In the genomic region with DNA sequence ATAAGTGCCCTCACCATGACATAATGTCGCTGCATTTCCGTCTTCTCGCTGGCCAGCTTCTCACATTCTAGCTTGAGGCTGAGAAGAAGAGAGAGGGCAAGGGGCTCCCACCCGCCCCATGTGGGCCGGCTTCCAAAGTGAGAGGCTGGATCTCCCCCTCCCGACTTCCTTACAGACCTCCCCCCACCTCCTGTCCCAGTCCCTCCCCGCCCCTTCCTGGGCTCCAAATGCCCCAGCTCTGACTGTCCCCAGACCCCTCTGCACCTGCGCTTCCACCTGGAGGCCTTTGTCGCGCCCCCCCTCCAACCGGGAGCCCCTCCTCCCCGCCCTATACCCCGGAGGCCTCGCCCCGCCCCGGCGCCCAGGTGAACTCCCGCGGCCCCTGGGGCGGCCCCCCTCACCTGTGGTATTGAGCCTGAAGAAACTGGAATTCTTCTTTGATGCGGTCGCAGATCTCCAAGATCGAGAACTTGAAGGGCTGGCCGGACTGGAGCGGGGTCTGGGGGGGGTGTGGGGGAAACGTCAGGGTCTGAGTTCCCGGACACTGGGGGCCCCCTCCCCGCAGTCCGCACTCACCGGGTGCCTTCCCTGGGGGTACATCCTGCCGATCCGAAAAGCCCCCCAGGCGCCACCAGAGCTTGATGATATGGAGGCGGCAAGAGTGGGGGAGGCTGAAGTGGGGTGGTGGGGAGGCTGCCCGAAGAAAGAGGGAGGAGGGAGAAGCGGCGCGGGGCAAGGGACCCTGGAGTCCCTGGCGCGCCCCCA, we compare ENCODE assay signal across 9 cellular contexts. TPM values are rescaled to one million over a fixed set of nuclear protein-coding genes. Genes with fewer than 3 reads are reported as not detected.
DNase-seq lines count a peak whose midpoint lies in the region; ATAC-seq, FAIRE-seq and TF ChIP-seq lines count a peak whose summit lies in the region.
"Had no signal": no experiment of that assay in that cellular context is flagged by ENCODE, and none has a peak within 500 bp of the region (broad histone marks: within the 10 kb centered on the region; RNA-seq: fewer than 3 reads in every experiment).

No MANE protein-coding gene starts in this region.

- H3K79me2 ChIP-seq in K562 (ENCODE audit: control insufficient read depth, insufficient read depth, low read length) (no peaks in the 10 kb centered on the region), HepG2 (ENCODE audit: insufficient read depth, low read length) (no peaks in the 10 kb centered on the region)

- intact Hi-C loops in K562 (cut with micrococcal nuclease): no loop called here
- intact Hi-C loops in HepG2 (cut with micrococcal nuclease; ENCODE audit: unreplicated experiment): no loop called here

- CTCF ChIA-PET in activated CD4-positive, alpha-beta T cell treated with anti-CD3 and anti-CD28 coated beads, Interleukin-2, amount 10 ng/mL, durations not matched to agents 7 days and 5 days (lab: Charles Lee): no interaction called here
- CTCF ChIA-PET in K562 (lab: Yijun Ruan, JAX; ENCODE audit: low intra/inter-chr PET ratio) (interaction anchor here (0.5 to 0.6 kb wide), 2 partner anchors 48 to 299 kb away, joined by 3 to 4 read pairs; no protein-coding TSS in a partner anchor), HepG2 (lab: Yijun Ruan, JAX; ENCODE audit: low intra/inter-chr PET ratio, low total read pairs) (no interaction called here)

- H3K4me1 ChIP-seq in K562 (replicated peaks in 1 of 2; ENCODE audit: control insufficient read depth in 2 of 2, insufficient read depth in 2 of 2, low read length in 2 of 2): peaks cover 13 to 28% of the 10 kb centered on the region in 2 experiments
- peaks cover 52% of the 10 kb centered on the region for H3K4me1 ChIP-seq in HepG2 (ENCODE audit: insufficient read depth, low read length)

- TF ChIP-seq EP300 in K562 (IDR thresholded peaks at IDR 0.05; ENCODE audit: low read length): no peak
- no peak for TF ChIP-seq EP300 in HepG2 (IDR thresholded peaks at IDR 0.05; ENCODE audit: low read depth in 2 of 2, low read length in 2 of 2)
- no peak for TF ChIP-seq EP300 in HepG2 (CRISPR knock-in tag; IDR thresholded peaks at IDR 0.05; ENCODE audit: borderline replicate concordance)

- FAIRE-seq in K562 (lab: Jason Lieb, UNC): no peak
- no peak for FAIRE-seq in HepG2 (lab: Jason Lieb, UNC)
- no peak for FAIRE-seq in D721Med (lab: Jason Lieb, UNC)

- H3K27ac ChIP-seq in K562 (ENCODE audit: extremely low read depth, low read depth, low read length) (no peak overlapping the region), HepG2 (ENCODE audit: extremely low read length, insufficient read depth, low read length) (no peak overlapping the region)

- no peak for DNase-seq in activated CD4-positive, alpha-beta T cell treated with anti-CD3 and anti-CD28 coated beads, Interleukin-2, amount 10 ng/mL, durations not matched to agents 7 days and 5 days
- no peak for DNase-seq in activated CD4-positive, alpha-beta T cell treated with anti-CD3 and anti-CD28 coated beads for 1 hour
- DNase-seq in K562 (ENCODE audit: extremely low read depth in 1 of 4, low spot score in 3 of 4): peak in 1 of 4 experiments; percentile 43
- no peak for DNase-seq in HepG2 (ENCODE audit: low spot score)
- no peak for DNase-seq in type B pancreatic cell (ENCODE audit: extremely low spot score, unreplicated experiment)
- no peak for DNase-seq in D721Med (ENCODE audit: insufficient read length, low spot score)
- DNase-seq: NCI-H2081 had no signal

- no peak overlapping the region for H3K27ac Mint-ChIP-seq in activated CD4-positive, alpha-beta T cell treated with anti-CD3 and anti-CD28 coated beads, Interleukin-2, amount 10 ng/mL, durations not matched to agents 7 days and 5 days
- peak overlapping the region; percentile 56 for H3K27ac Mint-ChIP-seq in type B pancreatic cell

- in situ Hi-C loops in K562 (cut with MboI) (no loop called here), HepG2 (cut with HindIII; ENCODE audit: extremely low pct_ligation_motif_present, low pct_unique_long_range_greater_than_20kb) (no loop called here)

- no peaks in the 10 kb centered on the region for H3K27me3 ChIP-seq in K562 (ENCODE audit: control insufficient read depth in 2 of 2, insufficient read depth in 2 of 2, low read length in 2 of 2)
- H3K27me3 ChIP-seq in HepG2 (ENCODE audit: control insufficient read depth in 1 of 2, insufficient read depth in 2 of 2, low read length in 2 of 2): peaks cover 7 to 74% of the 10 kb centered on the region in 2 experiments; a peak in 4 of 5 replicates

- no peaks in the 10 kb centered on the region for H3K36me3 Mint-ChIP-seq in activated CD4-positive, alpha-beta T cell treated with anti-CD3 and anti-CD28 coated beads, Interleukin-2, amount 10 ng/mL, durations not matched to agents 7 days and 5 days (ENCODE audit: low read depth)
- peaks cover 3% of the 10 kb centered on the region for H3K36me3 Mint-ChIP-seq in type B pancreatic cell

- peak; percentile 15 for ATAC-seq in K562
- no peak for ATAC-seq in HepG2
- ATAC-seq in GM21619 (IDR thresholded peaks at IDR 0.05; ENCODE audit: unreplicated experiment): no peak
- ATAC-seq in GM18858 (IDR thresholded peaks at IDR 0.05; ENCODE audit: unreplicated experiment): no peak

- H3K9me1 ChIP-seq in K562 (ENCODE audit: control insufficient read depth, insufficient read depth, low read length): no peaks in the 10 kb centered on the region

- peaks cover 25% of the 10 kb centered on the region for H3K4me1 Mint-ChIP-seq in activated CD4-positive, alpha-beta T cell treated with anti-CD3 and anti-CD28 coated beads, Interleukin-2, amount 10 ng/mL, durations not matched to agents 7 days and 5 days
- H3K4me1 Mint-ChIP-seq in type B pancreatic cell (ENCODE audit: unreplicated experiment): peaks cover 10% of the 10 kb centered on the region

- peak overlapping the region; percentile 31 to 88; a peak in 3 of 4 replicates for H3K9ac ChIP-seq in K562 (ENCODE audit: insufficient read depth in 1 of 2, low read depth in 2 of 2, low read length in 2 of 2)
- no peak overlapping the region for H3K9ac ChIP-seq in HepG2 (ENCODE audit: insufficient read depth, low read depth, low read length)

- no peaks in the 10 kb centered on the region for H3K9me3 Mint-ChIP-seq in activated CD4-positive, alpha-beta T cell treated with anti-CD3 and anti-CD28 coated beads, Interleukin-2, amount 10 ng/mL, durations not matched to agents 7 days and 5 days
- no peaks in the 10 kb centered on the region for H3K9me3 Mint-ChIP-seq in type B pancreatic cell

- TF ChIP-seq CTCF in K562 (IDR thresholded peaks at IDR 0.05 in 2 of 3, conservative IDR thresholded peaks at IDR 0.05 in 1 of 3; ENCODE audit: insufficient read depth in 2 of 3, low read depth in 1 of 3, low read length in 3 of 3): no peak
- TF ChIP-seq CTCF in HepG2 (CRISPR knock-in tag; IDR thresholded peaks at IDR 0.05): no peak
- no peak for TF ChIP-seq CTCF in type B pancreatic cell (conservative IDR thresholded peaks at IDR 0.05)
- no peak for TF ChIP-seq CTCF in D721Med (IDR thresholded peaks at IDR 0.05; ENCODE audit: insufficient read depth, missing control alignments)

- H4K20me1 ChIP-seq in K562 (replicated peaks; ENCODE audit: control insufficient read depth, insufficient read depth, low read length) (no peaks in the 10 kb centered on the region), HepG2 (ENCODE audit: insufficient read depth, low read length) (no peaks in the 10 kb centered on the region)

- POLR2A ChIA-PET in activated CD4-positive, alpha-beta T cell treated with anti-CD3 and anti-CD28 coated beads, Interleukin-2, amount 10 ng/mL, durations not matched to agents 7 days and 5 days (lab: Charles Lee): no interaction called here
- POLR2A ChIA-PET in K562 (lab: Yijun Ruan, JAX): interaction anchor here (0.5 to 0.6 kb wide), 2 partner anchors 123 to 275 kb away, joined by 3 read pairs; no protein-coding TSS in a partner anchor
- POLR2A ChIA-PET in HepG2 (lab: Yijun Ruan, JAX): no interaction called here

- H3K9me3 ChIP-seq in K562 (replicated peaks; ENCODE audit: control insufficient read depth, insufficient read depth, low read depth, low read length): no peaks in the 10 kb centered on the region
- no peaks in the 10 kb centered on the region for H3K9me3 ChIP-seq in HepG2 (ENCODE audit: low read length)

- H2AFZ ChIP-seq in K562 (ENCODE audit: low read depth, low read length) (peak overlapping the region; percentile 81; the same call in 1 of the 2 replicates), HepG2 (ENCODE audit: low read length) (no peak overlapping the region)

- H3K4me3 ChIP-seq in K562 (peak overlapping the region; percentile 52), HepG2 (replicated peaks in 1 of 3; ENCODE audit: insufficient read depth in 1 of 3, low read depth in 2 of 3, low read length in 3 of 3) (peak overlapping the region; percentile 12 to 61 (median 37); a peak in 3 of 6 replicates)

- H3K4me3 Mint-ChIP-seq in activated CD4-positive, alpha-beta T cell treated with anti-CD3 and anti-CD28 coated beads, Interleukin-2, amount 10 ng/mL, durations not matched to agents 7 days and 5 days: peak overlapping the region; percentile 50
- H3K4me3 Mint-ChIP-seq in type B pancreatic cell: peak overlapping the region; percentile 79

- WGBS in K562 (ENCODE audit: insufficient coverage, low coverage, missing lambda C conversion rate): 5% methylated on average over 19 of the region's 40 CpGs
- 8% methylated on average over 21 of the region's 40 CpGs for WGBS in HepG2 (ENCODE audit: low lambda C conversion rate)

- BruUV-seq in K562 (replicated peaks; lab: Mats Ljungman, UMichigan): no TSS peak
- BruUV-seq in HepG2 (replicated peaks; lab: Mats Ljungman, UMichigan): no TSS peak

- TF ChIP-seq RAD21 in K562 (CRISPR knock-in tag; conservative IDR thresholded peaks at IDR 0.05 in 1 of 2, IDR thresholded peaks at IDR 0.05 in 1 of 2) (no peak), HepG2 (CRISPR knock-in tag; IDR thresholded peaks at IDR 0.05) (no peak)

- no peaks in the 10 kb centered on the region for H3K36me3 ChIP-seq in K562 (ENCODE audit: control insufficient read depth, insufficient read depth, low read length)
- no peaks in the 10 kb centered on the region for H3K36me3 ChIP-seq in HepG2 (replicated peaks in 1 of 2; ENCODE audit: control insufficient read depth in 1 of 2, insufficient read depth in 2 of 2, low read length in 2 of 2)

- peak overlapping the region; percentile 57 for H3K4me2 ChIP-seq in K562 (ENCODE audit: insufficient read depth, low read length)
- peak overlapping the region; percentile 57 for H3K4me2 ChIP-seq in HepG2 (ENCODE audit: low read depth, low read length)

- TF ChIP-seq POLR2A in K562 (conservative IDR thresholded peaks at IDR 0.05) (no peak), HepG2 (IDR thresholded peaks at IDR 0.05; ENCODE audit: insufficient read depth in 1 of 2, low read depth in 2 of 2, low read length in 2 of 2) (no peak)

- H3K27me3 Mint-ChIP-seq in activated CD4-positive, alpha-beta T cell treated with anti-CD3 and anti-CD28 coated beads, Interleukin-2, amount 10 ng/mL, durations not matched to agents 7 days and 5 days: peaks cover 55% of the 10 kb centered on the region
- peaks cover 45% of the 10 kb centered on the region for H3K27me3 Mint-ChIP-seq in type B pancreatic cell

RNA-seq across cellular contexts. Expression of a gene that starts 0.6 kb away (rescaled TPM):
- total RNA-seq in activated CD4-positive, alpha-beta T cell treated with anti-CD3 and anti-CD28 coated beads, Interleukin-2, amount 10 ng/mL, durations not matched to agents 7 days and 5 days: under 1 TPM; 0.99 to 1.00 TPM
- total RNA-seq in K562 (2011; cell fraction: chromatin; rRNA removed; ENCODE audit: low replicate concordance): 30.9 and 72.5 TPM in 2 replicates
- 30.0 and 48.0 TPM in 2 replicates for total RNA-seq in K562 (2011; cell fraction: nucleolus; rRNA removed)
- 19.1 and 21.2 TPM in 2 replicates for total RNA-seq in K562 (2011; cell fraction: nucleoplasm; rRNA removed)
- total RNA-seq in K562 (2014; rRNA removed): 5.5 and 6.4 TPM in 2 replicates
- total RNA-seq in K562 (2014; rRNA removed; fragmentation: Illumina TruSeq; extraction: Trizol): 2.4 and 2.7 TPM in 2 replicates
- 4.4 and 4.5 TPM in 2 replicates for total RNA-seq in K562 (2015; rRNA removed; fragmentation: Illumina TruSeq; extraction: Trizol)
- 13.1 and 15.2 TPM in 2 replicates for total RNA-seq in K562 (2021)
- 10.7 and 12.0 TPM in 2 replicates for polyA plus RNA-seq in K562 (2011; rRNA removed)
- 6.0 and 17.7 TPM in 2 replicates for polyA plus RNA-seq in K562 (2011; cell fraction: cytosol; rRNA removed)
- polyA plus RNA-seq in K562 (2011; cell fraction: nucleus; rRNA removed): 34.3 and 67.6 TPM in 2 replicates
- polyA plus RNA-seq in K562 (2012): 25.8 and 36.0 TPM in 2 replicates
- 6.2 and 8.8 TPM in 2 replicates for polyA plus RNA-seq in K562 (2014; fragmentation: Illumina TruSeq; extraction: Trizol)
- under 1 TPM; 0.35 to 0.53 TPM for polyA plus RNA-seq in K562 (2014; fragmentation: Nextera tagmentation; extraction: Ambion mirVana)
- 10.5 and 10.6 TPM in 2 replicates for polyA plus RNA-seq in K562 (2014; rRNA removed)
- 2.9 and 8.1 TPM in 2 replicates for polyA minus RNA-seq in K562 (2011; rRNA and poly(A)+ RNA removed)
- 10.4 and 11.6 TPM in 2 replicates for polyA minus RNA-seq in K562 (2011; cell fraction: cytosol; rRNA and poly(A)+ RNA removed)
- polyA minus RNA-seq in K562 (2011; cell fraction: nucleus; rRNA and poly(A)+ RNA removed): 6.6 and 9.0 TPM in 2 replicates
- total RNA-seq in HepG2 (2016; rRNA removed; fragmentation: Illumina TruSeq; extraction: Trizol): 0.07 TPM in 1 of 2 replicates, not detected in the other
- total RNA-seq in HepG2 (2016; cell fraction: cytosol; rRNA removed; fragmentation: Illumina TruSeq; extraction: Trizol; ENCODE audit: low read depth): not detected in 2 replicates
- total RNA-seq in HepG2 (2016; cell fraction: insoluble cytoplasmic fraction; rRNA removed; fragmentation: Illumina TruSeq; extraction: Trizol): not detected in 2 replicates
- total RNA-seq in HepG2 (2016; cell fraction: membrane; rRNA removed; fragmentation: Illumina TruSeq; extraction: Trizol): 0.14 and 0.15 TPM in 2 replicates
- total RNA-seq in HepG2 (2016; cell fraction: nucleus; rRNA removed; fragmentation: Illumina TruSeq; extraction: Trizol): not detected in 2 replicates
- 0.72 and 0.81 TPM in 2 replicates for polyA plus RNA-seq in HepG2 (2011; rRNA removed)
- polyA plus RNA-seq in HepG2 (2011; cell fraction: cytosol; rRNA removed): 0.21 and 0.25 TPM in 2 replicates
- 1.8 and 1.9 TPM in 2 replicates for polyA plus RNA-seq in HepG2 (2011; cell fraction: nucleus; rRNA removed)
- 0.67 and 0.75 TPM in 2 replicates for polyA plus RNA-seq in HepG2 (2012)
- polyA plus RNA-seq in HepG2 (2016; cell fraction: cytosol; fragmentation: Illumina TruSeq; extraction: Trizol; ENCODE audit: low read depth): 0.19 and 0.40 TPM in 2 replicates
- 0.13 TPM in 1 of 2 replicates, not detected in the other for polyA plus RNA-seq in HepG2 (2016; cell fraction: insoluble cytoplasmic fraction; fragmentation: Illumina TruSeq; extraction: Trizol; ENCODE audit: low read depth)
- 0.23 and 0.82 TPM in 2 replicates for polyA plus RNA-seq in HepG2 (2016; cell fraction: membrane; fragmentation: Illumina TruSeq; extraction: Trizol; ENCODE audit: low read depth)
- 0.56 TPM in 1 of 2 replicates, not detected in the other for polyA plus RNA-seq in HepG2 (2016; cell fraction: nucleus; fragmentation: Illumina TruSeq; extraction: Trizol; ENCODE audit: insufficient read depth, low read depth)
- polyA minus RNA-seq in HepG2 (2011; rRNA and poly(A)+ RNA removed; ENCODE audit: low replicate concordance): 1.3 and 12.9 TPM in 2 replicates
- 0.35 and 0.89 TPM in 2 replicates for polyA minus RNA-seq in HepG2 (2011; cell fraction: cytosol; rRNA and poly(A)+ RNA removed)
- 0.77 TPM in 1 of 2 replicates, not detected in the other for polyA minus RNA-seq in HepG2 (2011; cell fraction: nucleus; rRNA and poly(A)+ RNA removed)
- total RNA-seq in type B pancreatic cell (ENCODE audit: low replicate concordance): 37.7 and 52.8 TPM in 2 replicates

RNA-seq across cellular contexts. Expression of a gene that starts 33.8 kb away (rescaled TPM):
- 100 to 1,000 TPM; 837 to 960 TPM for total RNA-seq in activated CD4-positive, alpha-beta T cell treated with anti-CD3 and anti-CD28 coated beads, Interleukin-2, amount 10 ng/mL, durations not matched to agents 7 days and 5 days
- total RNA-seq in K562 (2011; cell fraction: chromatin; rRNA removed; ENCODE audit: low replicate concordance): 147 and 335 TPM in 2 replicates
- total RNA-seq in K562 (2011; cell fraction: nucleolus; rRNA removed): 259 and 282 TPM in 2 replicates
- 209 and 242 TPM in 2 replicates for total RNA-seq in K562 (2011; cell fraction: nucleoplasm; rRNA removed)
- 264 and 355 TPM in 2 replicates for total RNA-seq in K562 (2014; rRNA removed)
- 75.8 and 89.1 TPM in 2 replicates for total RNA-seq in K562 (2014; rRNA removed; fragmentation: Illumina TruSeq; extraction: Trizol)
- 172 and 178 TPM in 2 replicates for total RNA-seq in K562 (2015; rRNA removed; fragmentation: Illumina TruSeq; extraction: Trizol)
- total RNA-seq in K562 (2021): 347 and 360 TPM in 2 replicates
- polyA plus RNA-seq in K562 (2011; rRNA removed): 280 and 366 TPM in 2 replicates
- 357 and 770 TPM in 2 replicates for polyA plus RNA-seq in K562 (2011; cell fraction: cytosol; rRNA removed)
- 343 and 561 TPM in 2 replicates for polyA plus RNA-seq in K562 (2011; cell fraction: nucleus; rRNA removed)
- polyA plus RNA-seq in K562 (2012): 396 and 430 TPM in 2 replicates
- polyA plus RNA-seq in K562 (2014; fragmentation: Illumina TruSeq; extraction: Trizol): 235 and 381 TPM in 2 replicates
- polyA plus RNA-seq in K562 (2014; fragmentation: Nextera tagmentation; extraction: Ambion mirVana): 1 to 10 TPM; 2.0 to 6.2 TPM
- 316 and 334 TPM in 2 replicates for polyA plus RNA-seq in K562 (2014; rRNA removed)
- 222 and 305 TPM in 2 replicates for polyA minus RNA-seq in K562 (2011; rRNA and poly(A)+ RNA removed)
- 290 and 401 TPM in 2 replicates for polyA minus RNA-seq in K562 (2011; cell fraction: cytosol; rRNA and poly(A)+ RNA removed)
- polyA minus RNA-seq in K562 (2011; cell fraction: nucleus; rRNA and poly(A)+ RNA removed): 64.5 and 71.5 TPM in 2 replicates
- 51.6 and 62.8 TPM in 2 replicates for total RNA-seq in HepG2 (2016; rRNA removed; fragmentation: Illumina TruSeq; extraction: Trizol)
- total RNA-seq in HepG2 (2016; cell fraction: cytosol; rRNA removed; fragmentation: Illumina TruSeq; extraction: Trizol; ENCODE audit: low read depth): 148 and 187 TPM in 2 replicates
- 41.9 and 63.2 TPM in 2 replicates for total RNA-seq in HepG2 (2016; cell fraction: insoluble cytoplasmic fraction; rRNA removed; fragmentation: Illumina TruSeq; extraction: Trizol)
- 155 and 189 TPM in 2 replicates for total RNA-seq in HepG2 (2016; cell fraction: membrane; rRNA removed; fragmentation: Illumina TruSeq; extraction: Trizol)
- 29.0 and 32.6 TPM in 2 replicates for total RNA-seq in HepG2 (2016; cell fraction: nucleus; rRNA removed; fragmentation: Illumina TruSeq; extraction: Trizol)
- polyA plus RNA-seq in HepG2 (2011; rRNA removed): 189 and 246 TPM in 2 replicates
- polyA plus RNA-seq in HepG2 (2011; cell fraction: cytosol; rRNA removed): 170 and 253 TPM in 2 replicates
- polyA plus RNA-seq in HepG2 (2011; cell fraction: nucleus; rRNA removed): 312 and 359 TPM in 2 replicates
- polyA plus RNA-seq in HepG2 (2012): 157 and 182 TPM in 2 replicates
- 365 and 380 TPM in 2 replicates for polyA plus RNA-seq in HepG2 (2016; cell fraction: cytosol; fragmentation: Illumina TruSeq; extraction: Trizol; ENCODE audit: low read depth)
- polyA plus RNA-seq in HepG2 (2016; cell fraction: insoluble cytoplasmic fraction; fragmentation: Illumina TruSeq; extraction: Trizol; ENCODE audit: low read depth): 90.9 and 108 TPM in 2 replicates
- 308 and 330 TPM in 2 replicates for polyA plus RNA-seq in HepG2 (2016; cell fraction: membrane; fragmentation: Illumina TruSeq; extraction: Trizol; ENCODE audit: low read depth)
- polyA plus RNA-seq in HepG2 (2016; cell fraction: nucleus; fragmentation: Illumina TruSeq; extraction: Trizol; ENCODE audit: insufficient read depth, low read depth): 105 and 117 TPM in 2 replicates
- 213 and 462 TPM in 2 replicates for polyA minus RNA-seq in HepG2 (2011; rRNA and poly(A)+ RNA removed; ENCODE audit: low replicate concordance)
- 159 and 180 TPM in 2 replicates for polyA minus RNA-seq in HepG2 (2011; cell fraction: cytosol; rRNA and poly(A)+ RNA removed)
- 36.2 and 46.2 TPM in 2 replicates for polyA minus RNA-seq in HepG2 (2011; cell fraction: nucleus; rRNA and poly(A)+ RNA removed)
- total RNA-seq in type B pancreatic cell (ENCODE audit: low replicate concordance): 302 and 418 TPM in 2 replicates

RNA-seq across cellular contexts. Expression of a gene that starts 51.1 kb away (rescaled TPM):
- 1 to 10 TPM; 1.2 to 1.6 TPM for total RNA-seq in activated CD4-positive, alpha-beta T cell treated with anti-CD3 and anti-CD28 coated beads, Interleukin-2, amount 10 ng/mL, durations not matched to agents 7 days and 5 days
- 5.1 and 7.6 TPM in 2 replicates for total RNA-seq in K562 (2011; cell fraction: chromatin; rRNA removed; ENCODE audit: low replicate concordance)
- 5.1 and 5.5 TPM in 2 replicates for total RNA-seq in K562 (2011; cell fraction: nucleolus; rRNA removed)
- 2.7 and 4.5 TPM in 2 replicates for total RNA-seq in K562 (2011; cell fraction: nucleoplasm; rRNA removed)
- total RNA-seq in K562 (2014; rRNA removed) (3.3 and 6.1 TPM in 2 replicates), K562 (2014; rRNA removed; fragmentation: Illumina TruSeq; extraction: Trizol) (1.1 and 1.2 TPM in 2 replicates), K562 (2015; rRNA removed; fragmentation: Illumina TruSeq; extraction: Trizol) (3.4 and 3.5 TPM in 2 replicates), K562 (2021) (1.8 TPM in 2 replicates), HepG2 (2016; rRNA removed; fragmentation: Illumina TruSeq; extraction: Trizol) (0.24 and 0.28 TPM in 2 replicates), type B pancreatic cell (ENCODE audit: low replicate concordance) (3.8 TPM in 2 replicates)
- polyA plus RNA-seq in K562 (2011; rRNA removed) (3.3 and 3.5 TPM in 2 replicates), K562 (2014; fragmentation: Illumina TruSeq; extraction: Trizol) (1.8 and 3.1 TPM in 2 replicates), K562 (2014; fragmentation: Nextera tagmentation; extraction: Ambion mirVana) (1 to 10 TPM; 1.2 to 1.5 TPM), K562 (2014; rRNA removed) (2.5 and 4.4 TPM in 2 replicates), HepG2 (2011; rRNA removed) (5.5 and 6.4 TPM in 2 replicates)
- polyA plus RNA-seq in K562 (2011; cell fraction: cytosol; rRNA removed): 3.0 TPM in 2 replicates
- 6.5 and 7.6 TPM in 2 replicates for polyA plus RNA-seq in K562 (2011; cell fraction: nucleus; rRNA removed)
- polyA plus RNA-seq in K562 (2012): 2.3 and 10.0 TPM in 2 replicates
- polyA minus RNA-seq in K562 (2011; rRNA and poly(A)+ RNA removed): 0.70 and 0.78 TPM in 2 replicates
- 1.1 TPM in 1 of 2 replicates, not detected in the other for polyA minus RNA-seq in K562 (2011; cell fraction: cytosol; rRNA and poly(A)+ RNA removed)
- polyA minus RNA-seq in K562 (2011; cell fraction: nucleus; rRNA and poly(A)+ RNA removed): 0.94 and 2.4 TPM in 2 replicates
- total RNA-seq in HepG2 (2016; cell fraction: cytosol; rRNA removed; fragmentation: Illumina TruSeq; extraction: Trizol; ENCODE audit: low read depth): not detected in 2 replicates
- 0.06 TPM in 1 of 2 replicates, not detected in the other for total RNA-seq in HepG2 (2016; cell fraction: insoluble cytoplasmic fraction; rRNA removed; fragmentation: Illumina TruSeq; extraction: Trizol)
- total RNA-seq in HepG2 (2016; cell fraction: membrane; rRNA removed; fragmentation: Illumina TruSeq; extraction: Trizol): not detected in 2 replicates
- not detected in 2 replicates for total RNA-seq in HepG2 (2016; cell fraction: nucleus; rRNA removed; fragmentation: Illumina TruSeq; extraction: Trizol)
- 4.2 TPM in 2 replicates for polyA plus RNA-seq in HepG2 (2011; cell fraction: cytosol; rRNA removed)
- polyA plus RNA-seq in HepG2 (2011; cell fraction: nucleus; rRNA removed): 18.3 and 20.1 TPM in 2 replicates
- polyA plus RNA-seq in HepG2 (2012): 1.5 and 1.9 TPM in 2 replicates
- polyA plus RNA-seq in HepG2 (2016; cell fraction: cytosol; fragmentation: Illumina TruSeq; extraction: Trizol; ENCODE audit: low read depth): 0.19 and 0.32 TPM in 2 replicates
- not detected in 2 replicates for polyA plus RNA-seq in HepG2 (2016; cell fraction: insoluble cytoplasmic fraction; fragmentation: Illumina TruSeq; extraction: Trizol; ENCODE audit: low read depth)
- polyA plus RNA-seq in HepG2 (2016; cell fraction: membrane; fragmentation: Illumina TruSeq; extraction: Trizol; ENCODE audit: low read depth): not detected in 2 replicates
- 1.00 TPM in 1 of 2 replicates, not detected in the other for polyA plus RNA-seq in HepG2 (2016; cell fraction: nucleus; fragmentation: Illumina TruSeq; extraction: Trizol; ENCODE audit: insufficient read depth, low read depth)
- polyA minus RNA-seq in HepG2 (2011; rRNA and poly(A)+ RNA removed; ENCODE audit: low replicate concordance): 4.2 and 4.9 TPM in 2 replicates
- polyA minus RNA-seq in HepG2 (2011; cell fraction: cytosol; rRNA and poly(A)+ RNA removed): 2.4 TPM in 1 of 2 replicates, not detected in the other
- 3.2 and 5.0 TPM in 2 replicates for polyA minus RNA-seq in HepG2 (2011; cell fraction: nucleus; rRNA and poly(A)+ RNA removed)
